ENCODE assay signal across 8 cellular contexts in genomic region chr11:73154178-73154577, GRCh38. TPM values are rescaled to one million over a fixed set of nuclear protein-coding genes. Genes with fewer than 3 reads are reported as not detected.
DNase-seq lines count a peak whose midpoint lies in the region; ATAC-seq and TF ChIP-seq lines count a peak whose summit lies in the region.

No MANE protein-coding gene starts in this region.

- H3K27ac Mint-ChIP-seq in activated T-helper 17 cell treated with anti-CD3 and anti-CD28 coated beads, Interleukin-2, amount 50 U/mL, for 72 hours, result peak overlapping the region; percentile 49
- H3K27ac Mint-ChIP-seq in mesothelial cell of epicardium, result no peak overlapping the region

- no peaks in the 10 kb centered on the region for H3K9me3 Mint-ChIP-seq in activated T-helper 17 cell treated with anti-CD3 and anti-CD28 coated beads, Interleukin-2, amount 50 U/mL, for 72 hours
- no peaks in the 10 kb centered on the region for H3K9me3 Mint-ChIP-seq in mesothelial cell of epicardium

- peak; percentile 34 for ATAC-seq in HG03521 (IDR thresholded peaks at IDR 0.05; ENCODE audit: unreplicated experiment)
- ATAC-seq in activated T-helper 17 cell treated with anti-CD3 and anti-CD28 coated beads, Interleukin-2, amount 50 U/mL, for 72 hours (replicated peaks), result peak; percentile 51

- intact Hi-C loops in sigmoid colon (cut with DNase I), result no loop called here

- peak overlapping the region; percentile 21 for H3K4me3 Mint-ChIP-seq in activated T-helper 17 cell treated with anti-CD3 and anti-CD28 coated beads, Interleukin-2, amount 50 U/mL, for 72 hours
- no peak overlapping the region for H3K4me3 Mint-ChIP-seq in mesothelial cell of epicardium

- no peak for TF ChIP-seq CTCF in GM20000 (IDR thresholded peaks at IDR 0.05; ENCODE audit: extremely low read depth, missing control alignments)
- no peak for TF ChIP-seq CTCF in sigmoid colon (IDR thresholded peaks at IDR 0.05)
- no peak for TF ChIP-seq CTCF in mesothelial cell of epicardium (IDR thresholded peaks at IDR 0.05; ENCODE audit: unreplicated experiment)

- no peak for TF ChIP-seq EP300 in sigmoid colon (IDR thresholded peaks at IDR 0.05)

- 52 to 84% methylated on average over 3 of the region's 3 CpGs for WGBS in sigmoid colon, 2 donors

- H3K9me3 ChIP-seq in sigmoid colon, result no peaks in the 10 kb centered on the region

- DNase-seq in GM20000 (ENCODE audit: low spot score), result peak; percentile 66
- peak; percentile 52 for DNase-seq in sigmoid colon
- no peak for DNase-seq in NCI-H146 (lab: John Stamatoyannopoulos, UW)
- no peak for DNase-seq in DMS153 treated with DMSO at 0.1 percent for 48 hours (lab: John Stamatoyannopoulos, UW; ENCODE audit: unreplicated experiment)
- DNase-seq in mesothelial cell of epicardium (ENCODE audit: low spot score in 2 of 2, unreplicated experiment in 2 of 2), result no peak

- H3K27me3 ChIP-seq in sigmoid colon, result no peaks in the 10 kb centered on the region

- no peak overlapping the region for H3K4me3 ChIP-seq in sigmoid colon

- peak overlapping the region in 2 of 4 donors; percentile 15 to 36 for H3K27ac ChIP-seq in sigmoid colon

- peak; percentile 25 for TF ChIP-seq POLR2A in GM10847 (IDR thresholded peaks at IDR 0.05; ENCODE audit: extremely low read depth, insufficient read length)
- no peak for TF ChIP-seq POLR2A in sigmoid colon (IDR thresholded peaks at IDR 0.05)

- H3K36me3 ChIP-seq in sigmoid colon, result no peaks in the 10 kb centered on the region

- no peaks in the 10 kb centered on the region for H3K36me3 Mint-ChIP-seq in activated T-helper 17 cell treated with anti-CD3 and anti-CD28 coated beads, Interleukin-2, amount 50 U/mL, for 72 hours (ENCODE audit: low read depth)
- no peaks in the 10 kb centered on the region for H3K36me3 Mint-ChIP-seq in mesothelial cell of epicardium

- peaks cover 0 to 41% (median 34%) of the 10 kb centered on the region in 4 donors for H3K4me1 ChIP-seq in sigmoid colon

- peaks cover 38% of the 10 kb centered on the region for H3K4me1 Mint-ChIP-seq in activated T-helper 17 cell treated with anti-CD3 and anti-CD28 coated beads, Interleukin-2, amount 50 U/mL, for 72 hours
- H3K4me1 Mint-ChIP-seq in mesothelial cell of epicardium, result peaks cover 29% of the 10 kb centered on the region

- no peaks in the 10 kb centered on the region for H3K27me3 Mint-ChIP-seq in activated T-helper 17 cell treated with anti-CD3 and anti-CD28 coated beads, Interleukin-2, amount 50 U/mL, for 72 hours
- H3K27me3 Mint-ChIP-seq in mesothelial cell of epicardium (ENCODE audit: low read depth), result no peaks in the 10 kb centered on the region

RNA-seq across cellular contexts. Expression of gene FCHSD2, which starts 12.1 kb away (rescaled TPM):
- total RNA-seq in activated T-helper 17 cell treated with anti-CD3 and anti-CD28 coated beads, Interleukin-2, amount 50 U/mL, for 72 hours, result 10 to 100 TPM; 21.7 to 22.3 TPM
- total RNA-seq in sigmoid colon, result 10 to 100 TPM; 16.4 to 36.3 (median 19.4) TPM
- polyA plus RNA-seq in sigmoid colon, result 10 to 100 TPM in 1 of 3 donors, 1 to 10 TPM in 2; 6.9 to 19.3 (median 7.2) TPM
- 29.4 to 33.8 TPM (median 33.2 TPM) in 3 replicates for total RNA-seq in mesothelial cell of epicardium

Comparison
In these comparisons a context has a peak if more than half of its experiments do, and no peak if none do; other contexts are left out.
1. DNase-seq: peak in GM20000 (single experiment) and sigmoid colon (single experiment); none in NCI-H146 (single experiment), DMS153 treated with DMSO at 0.1 percent for 48 hours (single experiment) and mesothelial cell of epicardium (0 of 2).